ENCODE assay signal across 15 cellular contexts in the genomic region with DNA sequence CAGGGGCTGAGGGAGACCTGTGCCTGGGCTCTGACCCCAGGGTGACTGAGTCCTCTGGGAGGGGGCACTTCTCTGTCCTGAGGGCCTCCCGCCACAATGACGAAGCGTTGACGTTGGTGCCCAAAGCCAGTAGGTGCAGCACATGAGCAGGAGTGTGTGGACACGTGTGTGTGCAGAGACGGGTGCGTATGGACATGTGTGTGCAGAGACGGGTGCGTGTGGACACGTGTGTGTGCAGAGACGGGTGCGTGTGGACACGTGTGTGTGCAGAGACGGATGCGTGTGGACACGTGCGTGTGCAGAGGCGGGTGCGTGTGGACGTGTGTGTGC. TPM values are rescaled to one million over a fixed set of nuclear protein-coding genes. Genes with fewer than 3 reads are reported as not detected.
DNase-seq lines count a peak whose midpoint lies in the region; ATAC-seq, FAIRE-seq and TF ChIP-seq lines count a peak whose summit lies in the region.
"Had no signal": no experiment of that assay in that cellular context is flagged by ENCODE, and none has a peak within 500 bp of the region (broad histone marks: within the 10 kb centered on the region; RNA-seq: fewer than 3 reads in every experiment).

No MANE protein-coding gene starts in this region.

- no peak overlapping the region for H3K14ac ChIP-seq in H1 (ENCODE audit: insufficient read length)

- H3K4me1 Mint-ChIP-seq in activated CD4-positive, alpha-beta memory T cell treated with anti-CD3 and anti-CD28 coated beads for 36 hours (ENCODE audit: low read depth), result peaks cover 27% of the 10 kb centered on the region
- peaks cover 31% of the 10 kb centered on the region for H3K4me1 Mint-ChIP-seq in activated CD4-positive, alpha-beta memory T cell treated with anti-CD3 and anti-CD28 coated beads, Interleukin-2, amount 10 ng/mL, durations not matched to agents 7 days and 5 days

- H3K27ac ChIP-seq in DND-41 (ENCODE audit: low read length), result peak overlapping the region; percentile 84
- no peak overlapping the region for H3K27ac ChIP-seq in H1 (ENCODE audit: low read depth, low read length)
- no peak overlapping the region for H3K27ac ChIP-seq in transverse colon
- H3K27ac ChIP-seq: BLaER1 treated with 17β-estradiol and CSF1 and Interleukin-3, amounts not matched to agents 10 nM and 100 nM had no signal

- H3K4ac ChIP-seq in H1 (replicated peaks; ENCODE audit: insufficient read length, low read depth, low read length), result no peak overlapping the region

- no peak overlapping the region for H4K8ac ChIP-seq in H1 (ENCODE audit: extremely low read depth, insufficient read depth, low read length)

- peak overlapping the region; percentile 84 for H3K4me2 ChIP-seq in DND-41 (ENCODE audit: insufficient read depth, low read length)
- no peak overlapping the region for H3K4me2 ChIP-seq in H1 (ENCODE audit: insufficient read depth in 1 of 2, low read depth in 2 of 2, low read length in 2 of 2)

- H3K79me2 ChIP-seq in DND-41 (ENCODE audit: insufficient read depth, low read length) (peaks cover 34% of the 10 kb centered on the region), H1 (ENCODE audit: control insufficient read depth in 1 of 2, insufficient read depth in 2 of 2, low read length in 2 of 2) (no peaks in the 10 kb centered on the region)

- no peaks in the 10 kb centered on the region for H3K9me3 Mint-ChIP-seq in activated CD4-positive, alpha-beta memory T cell treated with anti-CD3 and anti-CD28 coated beads for 36 hours
- no peaks in the 10 kb centered on the region for H3K9me3 Mint-ChIP-seq in activated CD4-positive, alpha-beta memory T cell treated with anti-CD3 and anti-CD28 coated beads, Interleukin-2, amount 10 ng/mL, durations not matched to agents 7 days and 5 days
- H3K9me3 Mint-ChIP-seq: CD4-positive, CD25-positive, alpha-beta regulatory T cell had no signal

- WGBS in H1 (ENCODE audit: extremely low coverage in 1 of 2, insufficient coverage in 1 of 2, insufficient read length in 1 of 2, insufficient replicate concordance in 2 of 2, low coverage in 1 of 2, low lambda C conversion rate in 2 of 2, missing lambda C conversion rate in 1 of 2), 2 experiments, result 96% methylated on average over 19 of the region's 20 CpGs; no CpG with 5 or more reads in 1 of the 2 experiments
- WGBS in transverse colon (ENCODE audit: low coverage in 1 of 2), 2 donors, result 92 to 94% methylated on average over 13 to 20 of the region's 20 CpGs

- H2AFZ ChIP-seq in DND-41 (ENCODE audit: low read depth, low read length) (no peak overlapping the region), H1 (ENCODE audit: low read length) (no peak overlapping the region)

- no peak overlapping the region for H2BK120ac ChIP-seq in H1 (replicated peaks; ENCODE audit: low read depth, low read length)

- no peaks in the 10 kb centered on the region for H3K9me3 ChIP-seq in DND-41 (ENCODE audit: insufficient read depth, low read length, severe bottlenecking)
- H3K9me3 ChIP-seq in H1 (ENCODE audit: insufficient read depth in 2 of 2, low read depth in 1 of 2, low read length in 1 of 2), result peaks cover 0 to 14% of the 10 kb centered on the region in 2 experiments; a peak in 1 of 4 replicates
- H3K9me3 ChIP-seq in transverse colon, result no peaks in the 10 kb centered on the region

- DNase-seq in activated CD4-positive, alpha-beta memory T cell treated with anti-CD3 and anti-CD28 coated beads for 36 hours, result peak; percentile 13
- no peak for DNase-seq in activated CD4-positive, alpha-beta memory T cell treated with anti-CD3 and anti-CD28 coated beads, Interleukin-2, amount 10 ng/mL, durations not matched to agents 7 days and 5 days
- DNase-seq in DND-41 (no peak), H1 (ENCODE audit: low read depth in 1 of 2, low spot score in 2 of 2) (no peak), transverse colon (no peak)
- DNase-seq: 8988T, ACHN, DMS79 treated with DMSO at 0.1 percent for 48 hours, HCEC 1CT had no signal

- H2BK20ac ChIP-seq in H1 (ENCODE audit: low read length), result no peak overlapping the region

- no peak overlapping the region for H4K91ac ChIP-seq in H1 (replicated peaks; ENCODE audit: insufficient read length, low read length)

- TF ChIP-seq EP300 in H1 (IDR thresholded peaks at IDR 0.05; ENCODE audit: borderline replicate concordance in 1 of 2, low read depth in 2 of 2, low read length in 2 of 2) (no peak), transverse colon (IDR thresholded peaks at IDR 0.05; ENCODE audit: low read depth) (no peak)

- no peak overlapping the region for H3K23ac ChIP-seq in H1 (ENCODE audit: insufficient read length)

- no peak overlapping the region for H4K5ac ChIP-seq in H1 (ENCODE audit: insufficient read length, low read depth, low read length)

- H3K23me2 ChIP-seq in H1 (ENCODE audit: low read depth, low read length), result peaks cover 5% of the 10 kb centered on the region; the same call in 1 of the 2 replicates

- H3K4me1 ChIP-seq in DND-41 (ENCODE audit: insufficient read depth, low read length) (peaks cover 47% of the 10 kb centered on the region), H1 (replicated peaks in 1 of 4; ENCODE audit: control insufficient read depth in 3 of 4, insufficient read depth in 4 of 4, low read length in 3 of 4) (peaks cover 0 to 5% (median 4%) of the 10 kb centered on the region in 4 experiments; a peak in 5 of 7 replicates), transverse colon (peaks cover 3 to 20% (median 6%) of the 10 kb centered on the region in 4 donors)

- H2BK15ac ChIP-seq in H1 (ENCODE audit: low read length), result no peak overlapping the region

- peak overlapping the region; percentile 24; the same call in 1 of the 2 replicates for H2BK5ac ChIP-seq in H1 (ENCODE audit: low read depth, low read length)

- intact Hi-C loops in activated CD4-positive, alpha-beta memory T cell treated with anti-CD3 and anti-CD28 coated beads for 36 hours (cut with micrococcal nuclease), result no loop called here
- intact Hi-C loops in transverse colon (cut with DNase I; ENCODE audit: low total_unique reads), result no loop called here

- H2BK12ac ChIP-seq in H1 (ENCODE audit: low read depth, low read length), result peak overlapping the region; percentile 22; the same call in 1 of the 2 replicates

- ATAC-seq in DND-41 (ENCODE audit: insufficient read depth, low read depth) (no peak), GM21526 (IDR thresholded peaks at IDR 0.05; ENCODE audit: low FRiP score, unreplicated experiment) (no peak)

- H3K27me3 ChIP-seq in DND-41 (ENCODE audit: insufficient read depth, low read length, poor library complexity), result no peaks in the 10 kb centered on the region
- H3K27me3 ChIP-seq in H1 (replicated peaks in 1 of 4; ENCODE audit: control insufficient read depth in 3 of 4, extremely low read depth in 1 of 4, insufficient read depth in 3 of 4, low read length in 3 of 4), result no peaks in the 10 kb centered on the region; a peak in 3 of 7 replicates
- H3K27me3 ChIP-seq in transverse colon, result peaks cover 37% of the 10 kb centered on the region

- H3K4me3 ChIP-seq in DND-41 (ENCODE audit: low read depth in 1 of 2, low read length in 2 of 2) (peak overlapping the region in 1 of 2 experiments; percentile 87; a peak in 2 of 4 replicates), H1 (ENCODE audit: extremely low read depth in 1 of 4, insufficient read depth in 2 of 4, low read depth in 3 of 4, low read length in 4 of 4) (no peak overlapping the region), transverse colon (no peak overlapping the region)
- H3K4me3 ChIP-seq: BLaER1 treated with 17β-estradiol and CSF1 and Interleukin-3, amounts not matched to agents 10 nM and 100 nM had no signal

- H3K56ac ChIP-seq in H1 (replicated peaks; ENCODE audit: insufficient read length, low read depth, low read length), result no peak overlapping the region

- H4K20me1 ChIP-seq in DND-41 (ENCODE audit: insufficient read depth, low read length) (peaks cover 8% of the 10 kb centered on the region; the same call in 1 of the 2 replicates), H1 (replicated peaks in 1 of 2; ENCODE audit: control insufficient read depth in 1 of 2, insufficient read depth in 2 of 2, low read length in 2 of 2) (peaks cover 0 to 11% of the 10 kb centered on the region in 2 experiments)

- H3K9ac ChIP-seq in DND-41 (ENCODE audit: low read depth, low read length) (peak overlapping the region; percentile 82; the same call in 1 of the 2 replicates), H1 (replicated peaks in 1 of 4; ENCODE audit: extremely low read depth in 1 of 4, low read depth in 3 of 4, low read length in 3 of 4) (no peak overlapping the region)
- H3K9ac ChIP-seq: BLaER1 treated with 17β-estradiol and CSF1 and Interleukin-3, amounts not matched to agents 10 nM and 100 nM had no signal

- H3K36me3 ChIP-seq in DND-41 (ENCODE audit: insufficient read depth, low read length) (peaks cover 37% of the 10 kb centered on the region), H1 (ENCODE audit: control insufficient read depth in 2 of 4, insufficient read depth in 4 of 4, low read length in 3 of 4) (no peaks in the 10 kb centered on the region), transverse colon (no peaks in the 10 kb centered on the region)
- H3K36me3 ChIP-seq: BLaER1 treated with 17β-estradiol and CSF1 and Interleukin-3, amounts not matched to agents 10 nM and 100 nM had no signal

- no peak for FAIRE-seq in H1 (lab: Jason Lieb, UNC)
- FAIRE-seq: GM12892, GM19239 had no signal

- POLR2A ChIA-PET in activated CD4-positive, alpha-beta memory T cell treated with anti-CD3 and anti-CD28 coated beads for 36 hours (lab: Charles Lee), result interaction anchor here (2.6 to 3.0 kb wide), 2 partner anchors 15 to 25 kb away, joined by 18 to 103 read pairs; no protein-coding TSS in a partner anchor
- POLR2A ChIA-PET in activated CD4-positive, alpha-beta memory T cell treated with anti-CD3 and anti-CD28 coated beads, Interleukin-2, amount 10 ng/mL, durations not matched to agents 7 days and 5 days (lab: Charles Lee), result interaction anchor here (1.4 to 9.8 kb wide), 4 partner anchors 15 to 77 kb away, joined by 5 to 120 read pairs (median 10); a partner anchor contains a TSS
- POLR2A ChIA-PET in H1 (lab: Charles Lee; ENCODE audit: partially characterized antibody), result interaction anchor here (0.8 to 1.4 kb wide), 4 partner anchors 15 to 82 kb away, joined by 3 to 6 read pairs (median 3); no protein-coding TSS in a partner anchor

- H2AK5ac ChIP-seq in H1 (ENCODE audit: low read depth, low read length), result peak overlapping the region; percentile 53; the same call in 1 of the 2 replicates

- TF ChIP-seq POLR2A in H1 (IDR thresholded peaks at IDR 0.05; ENCODE audit: control extremely low read depth in 1 of 2, low read depth in 2 of 2, low read length in 2 of 2), result no peak
- TF ChIP-seq POLR2A in transverse colon (IDR thresholded peaks at IDR 0.05), result no peak

- H3K27ac Mint-ChIP-seq in activated CD4-positive, alpha-beta memory T cell treated with anti-CD3 and anti-CD28 coated beads for 36 hours, result no peak overlapping the region
- no peak overlapping the region for H3K27ac Mint-ChIP-seq in activated CD4-positive, alpha-beta memory T cell treated with anti-CD3 and anti-CD28 coated beads, Interleukin-2, amount 10 ng/mL, durations not matched to agents 7 days and 5 days

- no peak overlapping the region for H3K4me3 Mint-ChIP-seq in activated CD4-positive, alpha-beta memory T cell treated with anti-CD3 and anti-CD28 coated beads for 36 hours
- no peak overlapping the region for H3K4me3 Mint-ChIP-seq in activated CD4-positive, alpha-beta memory T cell treated with anti-CD3 and anti-CD28 coated beads, Interleukin-2, amount 10 ng/mL, durations not matched to agents 7 days and 5 days

- H3K27me3 Mint-ChIP-seq in activated CD4-positive, alpha-beta memory T cell treated with anti-CD3 and anti-CD28 coated beads for 36 hours, result no peaks in the 10 kb centered on the region
- H3K27me3 Mint-ChIP-seq in activated CD4-positive, alpha-beta memory T cell treated with anti-CD3 and anti-CD28 coated beads, Interleukin-2, amount 10 ng/mL, durations not matched to agents 7 days and 5 days, result peaks cover 4% of the 10 kb centered on the region

- in situ Hi-C loops in transverse colon (cut with MboI; ENCODE audit: low pct_ligation_motif_present in 1 of 4, low pct_unique_long_range_greater_than_20kb in 1 of 4, low sequenced_read_pairs in 3 of 4), result no loop called here

- no peak for TF ChIP-seq RAD21 in H1 (IDR thresholded peaks at IDR 0.05 in 1 of 2, conservative IDR thresholded peaks at IDR 0.05 in 1 of 2; ENCODE audit: low read depth in 2 of 2, low read length in 2 of 2)

- CTCF ChIA-PET in activated CD4-positive, alpha-beta memory T cell treated with anti-CD3 and anti-CD28 coated beads for 36 hours (lab: Charles Lee), result interaction anchor here (0.7 to 2.6 kb wide), 4 partner anchors 17 to 107 kb away, joined by 3 to 18 read pairs (median 8); no protein-coding TSS in a partner anchor
- CTCF ChIA-PET in activated CD4-positive, alpha-beta memory T cell treated with anti-CD3 and anti-CD28 coated beads, Interleukin-2, amount 10 ng/mL, durations not matched to agents 7 days and 5 days (lab: Charles Lee), result interaction anchor here (1.0 to 2.3 kb wide), 4 partner anchors 14 to 82 kb away, joined by 4 to 32 read pairs (median 12); no protein-coding TSS in a partner anchor
- CTCF ChIA-PET in H1 (lab: Charles Lee; ENCODE audit: partially characterized antibody), result interaction anchor here (0.6 to 3.1 kb wide), 5 partner anchors 13 to 537 kb away, joined by 3 to 19 read pairs (median 4); no protein-coding TSS in a partner anchor

- TF ChIP-seq CTCF in DND-41 (IDR thresholded peaks at IDR 0.05; ENCODE audit: borderline replicate concordance, extremely low read depth, low read length, poor library complexity, severe bottlenecking) (no peak), H1 (IDR thresholded peaks at IDR 0.05; ENCODE audit: control extremely low read depth in 1 of 3, insufficient read depth in 1 of 3, low read depth in 1 of 3, low read length in 3 of 3) (no peak), transverse colon (IDR thresholded peaks at IDR 0.05) (no peak)

- H3K79me1 ChIP-seq in H1 (ENCODE audit: low read depth, low read length), result no peaks in the 10 kb centered on the region

- peaks cover 44% of the 10 kb centered on the region for H3K36me3 Mint-ChIP-seq in activated CD4-positive, alpha-beta memory T cell treated with anti-CD3 and anti-CD28 coated beads for 36 hours
- H3K36me3 Mint-ChIP-seq in activated CD4-positive, alpha-beta memory T cell treated with anti-CD3 and anti-CD28 coated beads, Interleukin-2, amount 10 ng/mL, durations not matched to agents 7 days and 5 days (ENCODE audit: low read depth), result peaks cover 2% of the 10 kb centered on the region
- H3K36me3 Mint-ChIP-seq: CD4-positive, CD25-positive, alpha-beta regulatory T cell had no signal

- no peak overlapping the region for H3K18ac ChIP-seq in H1 (ENCODE audit: extremely low read depth, low read length)

RNA-seq across cellular contexts. Expression of a gene that starts 0.7 kb away (rescaled TPM):
- 100 to 1,000 TPM; 570 to 574 TPM for total RNA-seq in activated CD4-positive, alpha-beta memory T cell treated with anti-CD3 and anti-CD28 coated beads for 36 hours
- total RNA-seq in activated CD4-positive, alpha-beta memory T cell treated with anti-CD3 and anti-CD28 coated beads, Interleukin-2, amount 10 ng/mL, durations not matched to agents 7 days and 5 days, result 100 to 1,000 TPM; 138 to 140 TPM
- total RNA-seq in H1 (2021; fragmentation: NEBNext Ultra II Directional; extraction: Animal tissue kit (Norgen Biotek cat#: 25700)), result 0.86 and 1.3 TPM in 2 replicates
- 0.83 and 1.8 TPM in 2 replicates for polyA plus RNA-seq in H1 (2011; rRNA removed)
- 0.90 TPM for polyA plus RNA-seq in H1 (2011; cell fraction: cytosol; rRNA removed)
- 1.3 TPM for polyA plus RNA-seq in H1 (2011; cell fraction: nucleus; rRNA removed)
- 0.37 to 2.0 TPM (median 1.2 TPM) in 4 replicates for polyA plus RNA-seq in H1 (2012, experiment 1 of 2)
- 0.37 TPM for polyA plus RNA-seq in H1 (2012, experiment 2 of 2)
- polyA plus RNA-seq in H1 (2013, experiment 1 of 2), result 1.7 TPM
- 1.9 TPM for polyA plus RNA-seq in H1 (2013, experiment 2 of 2)
- polyA minus RNA-seq in H1 (2011; rRNA and poly(A)+ RNA removed), result 0.12 TPM in 1 of 2 replicates, not detected in the other
- not detected for polyA minus RNA-seq in H1 (2011; cell fraction: cytosol; rRNA and poly(A)+ RNA removed)
- 0.50 TPM for polyA minus RNA-seq in H1 (2011; cell fraction: nucleus; rRNA and poly(A)+ RNA removed)
- 1 to 10 TPM; 6.1 to 9.7 (median 7.4) TPM for total RNA-seq in transverse colon

RNA-seq across cellular contexts. Expression of a gene that starts 15.4 kb away (rescaled TPM):
- total RNA-seq in activated CD4-positive, alpha-beta memory T cell treated with anti-CD3 and anti-CD28 coated beads for 36 hours, result 10 to 100 TPM; 12.2 to 12.7 TPM
- total RNA-seq in activated CD4-positive, alpha-beta memory T cell treated with anti-CD3 and anti-CD28 coated beads, Interleukin-2, amount 10 ng/mL, durations not matched to agents 7 days and 5 days, result 10 to 100 TPM; 18.3 to 18.5 TPM
- 0.20 and 0.57 TPM in 2 replicates for total RNA-seq in H1 (2021; fragmentation: NEBNext Ultra II Directional; extraction: Animal tissue kit (Norgen Biotek cat#: 25700))
- polyA plus RNA-seq in H1 (2011; rRNA removed), result 0.46 and 0.65 TPM in 2 replicates
- polyA plus RNA-seq in H1 (2011; cell fraction: cytosol; rRNA removed), result 0.69 TPM
- 0.36 TPM for polyA plus RNA-seq in H1 (2011; cell fraction: nucleus; rRNA removed)
- polyA plus RNA-seq in H1 (2012, experiment 1 of 2), result 0.42 to 0.99 TPM (median 0.48 TPM) in 3 of 4 replicates, not detected in the other
- polyA plus RNA-seq in H1 (2012, experiment 2 of 2), result 0.29 TPM
- 0.14 TPM for polyA plus RNA-seq in H1 (2013, experiment 1 of 2)
- polyA plus RNA-seq in H1 (2013, experiment 2 of 2), result 0.20 TPM
- 0.35 and 0.68 TPM in 2 replicates for polyA minus RNA-seq in H1 (2011; rRNA and poly(A)+ RNA removed)
- not detected for polyA minus RNA-seq in H1 (2011; cell fraction: cytosol; rRNA and poly(A)+ RNA removed)
- not detected for polyA minus RNA-seq in H1 (2011; cell fraction: nucleus; rRNA and poly(A)+ RNA removed)
- total RNA-seq in transverse colon, result 100 to 1,000 TPM in 2 of 4 donors, 10 to 100 TPM in 1, 1 to 10 TPM in 1; 5.8 to 127 (median 107) TPM

RNA-seq across cellular contexts. Expression of a gene that starts 40.9 kb away (rescaled TPM):
- total RNA-seq in activated CD4-positive, alpha-beta memory T cell treated with anti-CD3 and anti-CD28 coated beads for 36 hours, result not detected
- total RNA-seq in activated CD4-positive, alpha-beta memory T cell treated with anti-CD3 and anti-CD28 coated beads, Interleukin-2, amount 10 ng/mL, durations not matched to agents 7 days and 5 days, result not detected
- total RNA-seq in H1 (2021; fragmentation: NEBNext Ultra II Directional; extraction: Animal tissue kit (Norgen Biotek cat#: 25700)), result 0.38 and 0.54 TPM in 2 replicates
- 0.46 and 0.80 TPM in 2 replicates for polyA plus RNA-seq in H1 (2011; rRNA removed)
- 0.85 TPM for polyA plus RNA-seq in H1 (2011; cell fraction: cytosol; rRNA removed)
- polyA plus RNA-seq in H1 (2011; cell fraction: nucleus; rRNA removed), result 0.83 TPM
- 0.40 to 1.3 TPM (median 0.64 TPM) in 4 replicates for polyA plus RNA-seq in H1 (2012, experiment 1 of 2)
- 0.38 TPM for polyA plus RNA-seq in H1 (2012, experiment 2 of 2)
- 0.28 TPM for polyA plus RNA-seq in H1 (2013, experiment 1 of 2)
- polyA plus RNA-seq in H1 (2013, experiment 2 of 2), result 0.35 TPM
- 1.6 TPM in 2 replicates for polyA minus RNA-seq in H1 (2011; rRNA and poly(A)+ RNA removed)
- 0.95 TPM for polyA minus RNA-seq in H1 (2011; cell fraction: cytosol; rRNA and poly(A)+ RNA removed)
- polyA minus RNA-seq in H1 (2011; cell fraction: nucleus; rRNA and poly(A)+ RNA removed), result 0.60 TPM
- not detected for total RNA-seq in transverse colon
- total RNA-seq: CD4-positive, CD25-positive, alpha-beta regulatory T cell had no signal
- polyA plus RNA-seq: CD4-positive, CD25-positive, alpha-beta regulatory T cell had no signal

RNA-seq across cellular contexts. Expression of a gene that starts 44.6 kb away (rescaled TPM):
- 100 to 1,000 TPM; 110 to 111 TPM for total RNA-seq in activated CD4-positive, alpha-beta memory T cell treated with anti-CD3 and anti-CD28 coated beads for 36 hours
- 100 to 1,000 TPM; 116 TPM for total RNA-seq in activated CD4-positive, alpha-beta memory T cell treated with anti-CD3 and anti-CD28 coated beads, Interleukin-2, amount 10 ng/mL, durations not matched to agents 7 days and 5 days
- total RNA-seq in H1 (2021; fragmentation: NEBNext Ultra II Directional; extraction: Animal tissue kit (Norgen Biotek cat#: 25700)), result 103 and 107 TPM in 2 replicates
- polyA plus RNA-seq in H1 (2011; rRNA removed), result 73.5 and 114 TPM in 2 replicates
- polyA plus RNA-seq in H1 (2011; cell fraction: cytosol; rRNA removed), result 90.3 TPM
- 219 TPM for polyA plus RNA-seq in H1 (2011; cell fraction: nucleus; rRNA removed)
- 88.4 to 98.7 TPM (median 95.5 TPM) in 4 replicates for polyA plus RNA-seq in H1 (2012, experiment 1 of 2)
- 70.5 TPM for polyA plus RNA-seq in H1 (2012, experiment 2 of 2)
- 70.2 TPM for polyA plus RNA-seq in H1 (2013, experiment 1 of 2)
- 70.1 TPM for polyA plus RNA-seq in H1 (2013, experiment 2 of 2)
- 71.2 and 71.6 TPM in 2 replicates for polyA minus RNA-seq in H1 (2011; rRNA and poly(A)+ RNA removed)
- 31.2 TPM for polyA minus RNA-seq in H1 (2011; cell fraction: cytosol; rRNA and poly(A)+ RNA removed)
- polyA minus RNA-seq in H1 (2011; cell fraction: nucleus; rRNA and poly(A)+ RNA removed), result 60.9 TPM
- total RNA-seq in transverse colon, result 100 to 1,000 TPM in 2 of 4 donors, 10 to 100 TPM in 2; 86.0 to 230 (median 148) TPM

RNA-seq across cellular contexts. Expression of a gene that starts 53.4 kb away (rescaled TPM):
- not detected for total RNA-seq in activated CD4-positive, alpha-beta memory T cell treated with anti-CD3 and anti-CD28 coated beads for 36 hours
- not detected for total RNA-seq in activated CD4-positive, alpha-beta memory T cell treated with anti-CD3 and anti-CD28 coated beads, Interleukin-2, amount 10 ng/mL, durations not matched to agents 7 days and 5 days
- total RNA-seq in H1 (2021; fragmentation: NEBNext Ultra II Directional; extraction: Animal tissue kit (Norgen Biotek cat#: 25700)), result 0.63 TPM in 1 of 2 replicates, not detected in the other
- polyA plus RNA-seq in H1 (2011; rRNA removed), result 0.27 and 0.49 TPM in 2 replicates
- polyA plus RNA-seq in H1 (2011; cell fraction: cytosol; rRNA removed), result 0.16 TPM
- 0.73 TPM for polyA plus RNA-seq in H1 (2011; cell fraction: nucleus; rRNA removed)
- 0.17 to 0.27 TPM (median 0.20 TPM) in 3 of 4 replicates, not detected in the other for polyA plus RNA-seq in H1 (2012, experiment 1 of 2)
- polyA plus RNA-seq in H1 (2012, experiment 2 of 2), result not detected
- polyA plus RNA-seq in H1 (2013, experiment 1 of 2), result 0.47 TPM
- 0.33 TPM for polyA plus RNA-seq in H1 (2013, experiment 2 of 2)
- polyA minus RNA-seq in H1 (2011; rRNA and poly(A)+ RNA removed), result not detected in 2 replicates
- polyA minus RNA-seq in H1 (2011; cell fraction: cytosol; rRNA and poly(A)+ RNA removed), result not detected
- not detected for polyA minus RNA-seq in H1 (2011; cell fraction: nucleus; rRNA and poly(A)+ RNA removed)
- under 1 TPM in 1 of 4 donors, not detected in 3; 0.48 TPM for total RNA-seq in transverse colon
- total RNA-seq: CD4-positive, CD25-positive, alpha-beta regulatory T cell; H4 had no signal
- polyA plus RNA-seq: CD4-positive, CD25-positive, alpha-beta regulatory T cell had no signal

Comparison
In these comparisons a context has a peak if more than half of its experiments do, and no peak if none do; other contexts are left out.
1. RNA of a gene that starts 0.7 kb away (total RNA-seq): 570 to 574 TPM in activated CD4-positive, alpha-beta memory T cell treated with anti-CD3 and anti-CD28 coated beads for 36 hours and 138 to 140 TPM in activated CD4-positive, alpha-beta memory T cell treated with anti-CD3 and anti-CD28 coated beads, Interleukin-2, amount 10 ng/mL, durations not matched to agents 7 days and 5 days; 6.1 to 9.7 TPM in transverse colon and 0.86 to 1.3 TPM in H1; every median in the first group is over 10 times any median in the second.